ENCODE assay signal across 25 cellular contexts in the genomic region with DNA sequence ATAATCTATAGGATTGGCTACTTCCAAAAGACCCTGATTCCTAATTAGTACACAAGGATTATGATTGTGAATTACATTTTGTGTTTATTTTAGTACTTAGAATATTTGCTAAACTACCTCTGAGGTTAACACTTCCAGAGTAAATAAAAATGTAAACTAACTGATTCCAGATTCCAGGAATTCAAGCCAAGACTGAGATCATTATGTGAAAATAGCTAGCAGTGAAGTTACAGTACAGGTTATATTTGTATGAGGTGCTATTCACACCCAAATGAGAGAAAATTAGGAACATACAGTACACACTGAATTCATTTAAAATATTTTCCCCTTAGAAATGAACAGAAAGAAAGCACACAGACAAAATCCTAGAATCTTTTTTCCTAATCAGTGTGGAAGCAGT. TPM values are rescaled to one million over a fixed set of nuclear protein-coding genes. Genes with fewer than 3 reads are reported as not detected.
DNase-seq lines count a peak whose midpoint lies in the region; FAIRE-seq and TF ChIP-seq lines count a peak whose summit lies in the region.
"Had no signal": no experiment of that assay in that cellular context is flagged by ENCODE, and none has a peak within 500 bp of the region (broad histone marks: within the 10 kb centered on the region; RNA-seq: fewer than 3 reads in every experiment).

No MANE protein-coding gene starts in this region.

- H3K9me3 ChIP-seq in astrocyte (ENCODE audit: insufficient read depth, low read depth, low read length) (no peaks in the 10 kb centered on the region), tibial artery (no peaks in the 10 kb centered on the region)
- H3K9me3 ChIP-seq: Caco-2, SJCRH30 had no signal

- in situ Hi-C loops in GM13976 (cut with MboI; ENCODE audit: low sequenced_read_pairs, unreplicated experiment): no loop called here

- no peaks in the 10 kb centered on the region for H3K9me3 Mint-ChIP-seq in astrocyte (ENCODE audit: unreplicated experiment)
- H3K9me3 Mint-ChIP-seq: CD4-positive, alpha-beta memory T cell had no signal

- FAIRE-seq in astrocyte (lab: Jason Lieb, UNC): peak; percentile 17
- FAIRE-seq: GM12891, HepG2 had no signal

- TF ChIP-seq CTCF in LNCaP clone FGC (IDR thresholded peaks at IDR 0.05; ENCODE audit: control insufficient read depth, extremely low read depth, insufficient read depth) (no peak), astrocyte (IDR thresholded peaks at IDR 0.05; ENCODE audit: insufficient read depth, low read depth, low read length) (no peak), tibial artery (IDR thresholded peaks at IDR 0.05) (no peak), GM13976 (IDR thresholded peaks at IDR 0.05; ENCODE audit: borderline replicate concordance, control extremely low read depth, extremely low read depth, insufficient read depth, missing control alignments) (no peak)

- H4K20me1 ChIP-seq in astrocyte (ENCODE audit: insufficient read depth, low read length): no peaks in the 10 kb centered on the region

- no peak overlapping the region for H3K9ac ChIP-seq in astrocyte (ENCODE audit: low read length)

- no peaks in the 10 kb centered on the region for H3K36me3 ChIP-seq in astrocyte (ENCODE audit: insufficient read depth, low read length)
- H3K36me3 ChIP-seq in tibial artery: no peaks in the 10 kb centered on the region

- no peak overlapping the region for H2AFZ ChIP-seq in astrocyte (ENCODE audit: low read depth, low read length)
- H2AFZ ChIP-seq: PC-9 had no signal

- H3K79me2 ChIP-seq in astrocyte (ENCODE audit: insufficient read depth, low read length): no peaks in the 10 kb centered on the region

- no peak overlapping the region for H3K4me3 Mint-ChIP-seq in astrocyte (ENCODE audit: unreplicated experiment)
- H3K4me3 Mint-ChIP-seq: CD4-positive, alpha-beta memory T cell had no signal

- no peaks in the 10 kb centered on the region for H3K27me3 ChIP-seq in astrocyte (ENCODE audit: insufficient read depth, low read length)
- no peaks in the 10 kb centered on the region for H3K27me3 ChIP-seq in tibial artery
- H3K27me3 ChIP-seq: SJCRH30 had no signal

- DNase-seq in LNCaP clone FGC (ENCODE audit: low read depth) (peak; percentile 88), astrocyte (ENCODE audit: low read depth) (no peak), fibroblast of peridontal ligament (ENCODE audit: extremely low read depth) (peak; percentile 9), tibial artery (no peak), putamen (ENCODE audit: low spot score) (no peak), DMS 273 (lab: John Stamatoyannopoulos, UW; ENCODE audit: unreplicated experiment) (no peak), GM13976 (ENCODE audit: low spot score) (no peak)
- DNase-seq: C1 segment of cervical spinal cord; Caco-2; CD4-positive, alpha-beta memory T cell; DMS 273 treated with DMSO at 0.1 percent for 48 hours; DMS79; EL; GF-D8; Karpas-422; NCI-H1092 treated with DMSO at 0.1 percent for 48 hours; NCI-H1436; NCI-H187 treated with DMSO at 0.1 percent for 48 hours; NCI-H446; NCI-H524 treated with DMSO at 0.1 percent for 48 hours; NCI-H774; PC-9 had no signal

- no peak overlapping the region for H3K4me2 ChIP-seq in astrocyte (ENCODE audit: low read length)
- H3K4me2 ChIP-seq: PC-9 had no signal

- H3K4me3 ChIP-seq in LNCaP clone FGC (ENCODE audit: low read depth, low read length) (no peak overlapping the region), astrocyte (ENCODE audit: insufficient read depth, low read depth, low read length) (no peak overlapping the region), tibial artery (no peak overlapping the region)
- H3K4me3 ChIP-seq: PC-9, SJCRH30 had no signal

- no peaks in the 10 kb centered on the region for H3K27me3 Mint-ChIP-seq in astrocyte (ENCODE audit: low read depth, unreplicated experiment)

- no peak overlapping the region for H3K27ac Mint-ChIP-seq in astrocyte (ENCODE audit: unreplicated experiment)
- H3K27ac Mint-ChIP-seq: CD4-positive, alpha-beta memory T cell had no signal

- peaks cover 5% of the 10 kb centered on the region for H3K4me1 Mint-ChIP-seq in astrocyte (ENCODE audit: low read depth, unreplicated experiment)
- H3K4me1 Mint-ChIP-seq: CD4-positive, alpha-beta memory T cell had no signal

- H3K4me1 ChIP-seq in astrocyte (ENCODE audit: insufficient read depth, low read length) (no peaks in the 10 kb centered on the region), tibial artery (peaks cover 0 to 55% (median 8%) of the 10 kb centered on the region in 4 donors)
- H3K4me1 ChIP-seq: Caco-2, SJCRH30 had no signal

- intact Hi-C loops in tibial artery (cut with DNase I; ENCODE audit: low total_unique reads): no loop called here

- H3K36me3 Mint-ChIP-seq in astrocyte (ENCODE audit: low read depth, unreplicated experiment): no peaks in the 10 kb centered on the region
- H3K36me3 Mint-ChIP-seq: CD4-positive, alpha-beta memory T cell had no signal

- H3K27ac ChIP-seq in astrocyte (ENCODE audit: low read depth, low read length) (no peak overlapping the region), tibial artery (peak overlapping the region; percentile 21 to 36)
- H3K27ac ChIP-seq: PC-9, SJCRH30 had no signal

RNA-seq across cellular contexts. Expression of a gene that starts 28.8 kb away (rescaled TPM):
- 28.5 and 28.7 TPM in 2 replicates for total RNA-seq in astrocyte

Comparison
In these comparisons a context has a peak if more than half of its experiments do, and no peak if none do; other contexts are left out.
1. DNase-seq: peak in LNCaP clone FGC (single experiment) and fibroblast of peridontal ligament (single experiment); none in astrocyte (single experiment), tibial artery (0 of 2), putamen (single experiment), DMS 273 (single experiment) and GM13976 (single experiment).